1 cellular context compared by ENCODE assay signal in genomic region chr1:234896477-234897364, GRCh38.
TF ChIP-seq lines count a peak whose summit lies in the region.

No MANE protein-coding gene starts in this region.

TF ChIP-seq in HepG2, 621 proteins besides CTCF, POLR2A, EP300 and RAD21 (continued from another document):
- no peak for TF ChIP-seq AKNA (CRISPR knock-in tag; IDR thresholded peaks at IDR 0.05; ENCODE audit: borderline replicate concordance)
- TF ChIP-seq NFYB (CRISPR knock-in tag; IDR thresholded peaks at IDR 0.05), result no peak
